In genomic region chr9:93950619-93951601, GRCh38 we compare ENCODE assay signal across 9 cellular contexts. TPM values are rescaled to one million over a fixed set of nuclear protein-coding genes. Genes with fewer than 3 reads are reported as not detected.
DNase-seq lines count a peak whose midpoint lies in the region; ATAC-seq and TF ChIP-seq lines count a peak whose summit lies in the region.
"Had no signal": no experiment of that assay in that cellular context is flagged by ENCODE, and none has a peak within 500 bp of the region (broad histone marks: within the 10 kb centered on the region; RNA-seq: fewer than 3 reads in every experiment).

No MANE protein-coding gene starts in this region.

- H3K27ac ChIP-seq in CD4-positive, CD25-positive, alpha-beta regulatory T cell (ENCODE audit: insufficient read depth, low read length, poor library complexity, severe bottlenecking) = no peak overlapping the region
- H3K27ac ChIP-seq in Peyer's patch = no peak overlapping the region
- no peak overlapping the region for H3K27ac ChIP-seq in caudate nucleus (ENCODE audit: low read depth, low read length)

- H3K36me3 Mint-ChIP-seq in CD4-positive, CD25-positive, alpha-beta regulatory T cell = no peaks in the 10 kb centered on the region
- H3K36me3 Mint-ChIP-seq in osteocyte (ENCODE audit: unreplicated experiment) = peaks cover 6% of the 10 kb centered on the region

- peak overlapping the region; percentile 62 to 90 (median 78) for H3K4me3 Mint-ChIP-seq in CD4-positive, CD25-positive, alpha-beta regulatory T cell
- peak overlapping the region; percentile 73 for H3K4me3 Mint-ChIP-seq in osteocyte (ENCODE audit: unreplicated experiment)

- H3K9me3 ChIP-seq in CD4-positive, CD25-positive, alpha-beta regulatory T cell (ENCODE audit: control insufficient read depth in 2 of 2, low read length in 2 of 2) = no peaks in the 10 kb centered on the region
- H3K9me3 ChIP-seq in Peyer's patch = no peaks in the 10 kb centered on the region

- no peak for DNase-seq in CD4-positive, CD25-positive, alpha-beta regulatory T cell
- no peak for DNase-seq in Peyer's patch
- DNase-seq in fibroblast of pulmonary artery (ENCODE audit: low read depth) = no peak
- no peak for DNase-seq in osteocyte (ENCODE audit: extremely low spot score, unreplicated experiment)
- no peak for DNase-seq in COR-L47 (lab: John Stamatoyannopoulos, UW)
- DNase-seq in activated effector memory CD4-positive, alpha-beta T cell treated with Interleukin-2 at 50 U/mL for 16 hours = no peak
- no peak for DNase-seq in caudate nucleus (lab: John Stamatoyannopoulos, UW)
- DNase-seq: activated CD4-positive, alpha-beta T cell treated with anti-CD3 and anti-CD28 coated beads, Interleukin-2, amount 50 U/mL, for 48 hours had no signal

- no peaks in the 10 kb centered on the region for H3K36me3 ChIP-seq in CD4-positive, CD25-positive, alpha-beta regulatory T cell (ENCODE audit: control insufficient read depth, insufficient read depth, low read length)
- H3K36me3 ChIP-seq in Peyer's patch = no peaks in the 10 kb centered on the region

- ATAC-seq in CD4-positive, CD25-positive, alpha-beta regulatory T cell (ENCODE audit: low read depth in 2 of 2) = no peak
- no peak for ATAC-seq in GM19023 (IDR thresholded peaks at IDR 0.05; ENCODE audit: unreplicated experiment)

- H3K27ac Mint-ChIP-seq in CD4-positive, CD25-positive, alpha-beta regulatory T cell = no peak overlapping the region
- no peak overlapping the region for H3K27ac Mint-ChIP-seq in osteocyte (ENCODE audit: unreplicated experiment)

- peaks cover 0 to 53% (median 20%) of the 10 kb centered on the region in 4 donors for H3K4me1 Mint-ChIP-seq in CD4-positive, CD25-positive, alpha-beta regulatory T cell
- H3K4me1 Mint-ChIP-seq in osteocyte (ENCODE audit: unreplicated experiment) = peaks cover 32% of the 10 kb centered on the region

- H3K4me1 ChIP-seq in CD4-positive, CD25-positive, alpha-beta regulatory T cell (ENCODE audit: control insufficient read depth, insufficient read depth, low read length, poor library complexity, severe bottlenecking) = peaks cover 36% of the 10 kb centered on the region
- H3K4me1 ChIP-seq in Peyer's patch = peaks cover 0 to 59% (median 12%) of the 10 kb centered on the region in 4 donors

- H3K9me3 Mint-ChIP-seq in CD4-positive, CD25-positive, alpha-beta regulatory T cell = peaks cover 0 to 7% (median 0%) of the 10 kb centered on the region in 7 donors
- no peaks in the 10 kb centered on the region for H3K9me3 Mint-ChIP-seq in osteocyte (ENCODE audit: unreplicated experiment)

- TF ChIP-seq CTCF in Peyer's patch (IDR thresholded peaks at IDR 0.05) = no peak
- TF ChIP-seq CTCF in fibroblast of pulmonary artery (IDR thresholded peaks at IDR 0.05; ENCODE audit: low read length, missing control alignments) = no peak
- TF ChIP-seq CTCF in osteocyte (IDR thresholded peaks at IDR 0.05) = no peak

- peaks cover 77% of the 10 kb centered on the region for H3K27me3 Mint-ChIP-seq in CD4-positive, CD25-positive, alpha-beta regulatory T cell
- peaks cover 77% of the 10 kb centered on the region for H3K27me3 Mint-ChIP-seq in osteocyte (ENCODE audit: unreplicated experiment)

- no peak for TF ChIP-seq POLR2A in Peyer's patch (IDR thresholded peaks at IDR 0.05)

- H3K27me3 ChIP-seq in CD4-positive, CD25-positive, alpha-beta regulatory T cell (ENCODE audit: control insufficient read depth, insufficient read depth, low read length) = peaks cover 30% of the 10 kb centered on the region
- peaks cover 0 to 90% of the 10 kb centered on the region in 2 donors for H3K27me3 ChIP-seq in Peyer's patch

- H3K4me3 ChIP-seq in CD4-positive, CD25-positive, alpha-beta regulatory T cell (ENCODE audit: low read depth, low read length) = peak overlapping the region; percentile 37
- H3K4me3 ChIP-seq in Peyer's patch (peak overlapping the region; percentile 29 to 61 (median 47)), fibroblast of pulmonary artery (replicated peaks; ENCODE audit: low read depth, low read length) (peak overlapping the region; percentile 50)

RNA-seq across cellular contexts. Expression of gene BARX1, which starts 4.2 kb away (rescaled TPM):
- total RNA-seq in CD4-positive, CD25-positive, alpha-beta regulatory T cell = not detected
- polyA plus RNA-seq in CD4-positive, CD25-positive, alpha-beta regulatory T cell = not detected
- total RNA-seq in Peyer's patch (not detected), osteocyte (1.7 and 2.2 TPM in 2 replicates)
